In the genomic region with DNA sequence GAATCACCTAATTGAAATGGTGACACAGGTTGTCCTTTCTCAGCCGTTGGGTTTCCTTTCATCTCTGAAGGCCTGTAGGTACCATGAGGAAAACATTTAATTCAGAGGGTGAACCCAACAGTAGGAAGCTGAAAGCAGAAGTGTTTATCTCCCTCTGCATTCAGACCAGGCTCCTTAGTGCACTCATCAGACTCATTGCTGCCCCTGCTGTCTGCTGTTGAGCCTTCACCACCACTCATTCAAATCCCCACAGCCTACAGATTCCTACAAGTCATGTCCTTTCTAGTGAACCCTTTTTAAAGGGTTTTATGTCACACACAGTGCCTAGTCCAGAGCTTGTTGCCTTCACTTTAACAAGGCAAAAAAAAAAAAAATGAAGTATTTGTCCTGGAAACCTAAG, we compare ENCODE assay signal across 8 cellular contexts. TPM values are rescaled to one million over a fixed set of nuclear protein-coding genes. Genes with fewer than 3 reads are reported as not detected.
DNase-seq lines count a peak whose midpoint lies in the region; ATAC-seq and TF ChIP-seq lines count a peak whose summit lies in the region.

No MANE protein-coding gene starts in this region.

- no peaks in the 10 kb centered on the region for H3K27me3 ChIP-seq in foreskin keratinocyte

- peaks cover 3% of the 10 kb centered on the region for H3K36me3 Mint-ChIP-seq in T-helper 17 cell (ENCODE audit: low read depth)
- peaks cover 70% of the 10 kb centered on the region for H3K36me3 Mint-ChIP-seq in stimulated activated effector memory CD8-positive, alpha-beta T cell treated with anti-CD3 and anti-CD28 coated beads, Interleukin-12 subunit alpha, Interleukin-12 subunit beta, amount 100 ng/mL, for 72 hours

- TF ChIP-seq CTCF in foreskin keratinocyte (conservative IDR thresholded peaks at IDR 0.05): peak; percentile 50

- no peak overlapping the region for H3K27ac ChIP-seq in foreskin keratinocyte

- no peaks in the 10 kb centered on the region for H3K9me3 Mint-ChIP-seq in stimulated activated effector memory CD8-positive, alpha-beta T cell treated with anti-CD3 and anti-CD28 coated beads, Interleukin-12 subunit alpha, Interleukin-12 subunit beta, amount 100 ng/mL, for 72 hours

- ATAC-seq in GM21423 (IDR thresholded peaks at IDR 0.05; ENCODE audit: unreplicated experiment) (peak; percentile 97), HG03565 (IDR thresholded peaks at IDR 0.05; ENCODE audit: unreplicated experiment) (peak; percentile 98), T-helper 17 cell (peak; percentile 92), foreskin keratinocyte (peak; percentile 79)
- ATAC-seq in stimulated activated effector memory CD8-positive, alpha-beta T cell treated with anti-CD3 and anti-CD28 coated beads, Interleukin-12 subunit alpha, Interleukin-12 subunit beta, amount 100 ng/mL, for 72 hours: peak; percentile 92

- no peaks in the 10 kb centered on the region for H3K27me3 Mint-ChIP-seq in T-helper 17 cell

- H3K4me1 ChIP-seq in foreskin keratinocyte: peaks cover 5% of the 10 kb centered on the region

- no peak overlapping the region for H3K4me3 Mint-ChIP-seq in T-helper 17 cell
- H3K4me3 Mint-ChIP-seq in stimulated activated effector memory CD8-positive, alpha-beta T cell treated with anti-CD3 and anti-CD28 coated beads, Interleukin-12 subunit alpha, Interleukin-12 subunit beta, amount 100 ng/mL, for 72 hours: no peak overlapping the region

- H3K27ac Mint-ChIP-seq in T-helper 17 cell: peak overlapping the region; percentile 63
- H3K27ac Mint-ChIP-seq in stimulated activated effector memory CD8-positive, alpha-beta T cell treated with anti-CD3 and anti-CD28 coated beads, Interleukin-12 subunit alpha, Interleukin-12 subunit beta, amount 100 ng/mL, for 72 hours: peak overlapping the region; percentile 38

- H3K9me3 ChIP-seq in T-helper 17 cell (ENCODE audit: control insufficient read depth, low read length, poor library complexity, severe bottlenecking): no peaks in the 10 kb centered on the region

- peaks cover 19% of the 10 kb centered on the region for H3K4me1 Mint-ChIP-seq in T-helper 17 cell
- peaks cover 17% of the 10 kb centered on the region for H3K4me1 Mint-ChIP-seq in stimulated activated effector memory CD8-positive, alpha-beta T cell treated with anti-CD3 and anti-CD28 coated beads, Interleukin-12 subunit alpha, Interleukin-12 subunit beta, amount 100 ng/mL, for 72 hours

- peak; percentile 2 to 6 for DNase-seq in activated CD4-positive, alpha-beta T cell treated with anti-CD3 and anti-CD28 coated beads for 4 hours
- DNase-seq in activated CD4-positive, alpha-beta T cell treated with anti-CD3 and anti-CD28 coated beads, Interleukin-2, amount 50 U/mL, for 4 hours: no peak
- no peak for DNase-seq in T-helper 17 cell
- peak in 1 of 2 donors; percentile 18 for DNase-seq in foreskin keratinocyte
- DNase-seq in stimulated activated effector memory CD8-positive, alpha-beta T cell treated with anti-CD3 and anti-CD28 coated beads, Interleukin-12 subunit alpha, Interleukin-12 subunit beta, amount 100 ng/mL, for 72 hours (ENCODE audit: low spot score in 2 of 2): peak in 1 of 2 donors; percentile 58
- DNase-seq in NCI-H1694 (lab: John Stamatoyannopoulos, UW): no peak

RNA-seq across cellular contexts. Expression of a gene that starts 13.4 kb away (rescaled TPM):
- total RNA-seq in T-helper 17 cell (100 to 1,000 TPM; 102 to 107 TPM), foreskin keratinocyte (18.3 and 20.0 TPM in 2 replicates)
- 7.0 and 7.2 TPM in 2 replicates for polyA plus RNA-seq in foreskin keratinocyte

RNA-seq across cellular contexts. Expression of a gene that starts 13.5 kb away (rescaled TPM):
- total RNA-seq in T-helper 17 cell (under 1 TPM in 1 of 2 donors, not detected in 1; 0.05 TPM), foreskin keratinocyte (not detected in 2 replicates)
- polyA plus RNA-seq in foreskin keratinocyte: not detected in 2 replicates

RNA-seq across cellular contexts. Expression of a gene that starts 42.2 kb away (rescaled TPM):
- total RNA-seq in T-helper 17 cell: 10 to 100 TPM; 29.2 to 40.1 TPM
- total RNA-seq in foreskin keratinocyte: 45.5 and 49.8 TPM in 2 replicates
- 29.6 and 29.9 TPM in 2 replicates for polyA plus RNA-seq in foreskin keratinocyte

RNA-seq across cellular contexts. Expression of a gene that starts 42.3 kb away (rescaled TPM):
- 10 to 100 TPM in 1 of 2 donors, 1 to 10 TPM in 1; 3.5 to 12.3 TPM for total RNA-seq in T-helper 17 cell
- total RNA-seq in foreskin keratinocyte: 1.4 TPM in 2 replicates
- polyA plus RNA-seq in foreskin keratinocyte: 0.80 and 1.3 TPM in 2 replicates

Comparison
In these comparisons a context has a peak if more than half of its experiments do, and no peak if none do; other contexts are left out.
1. DNase-seq: peak in activated CD4-positive, alpha-beta T cell treated with anti-CD3 and anti-CD28 coated beads for 4 hours (2 of 2); none in activated CD4-positive, alpha-beta T cell treated with anti-CD3 and anti-CD28 coated beads, Interleukin-2, amount 50 U/mL, for 4 hours (0 of 2), T-helper 17 cell (0 of 3) and NCI-H1694 (single experiment).
2. Peak in every context shown above with its lines, with median percentiles within 50 percentile points of each other: ATAC-seq.